Comparison of ENCODE assay signal across 13 cellular contexts in genomic region chr17:40517286-40517662, GRCh38. TPM values are rescaled to one million over a fixed set of nuclear protein-coding genes. Genes with fewer than 3 reads are reported as not detected.
DNase-seq lines count a peak whose midpoint lies in the region; ATAC-seq and TF ChIP-seq lines count a peak whose summit lies in the region.
"Had no signal": no experiment of that assay in that cellular context is flagged by ENCODE, and none has a peak within 500 bp of the region (broad histone marks: within the 10 kb centered on the region; RNA-seq: fewer than 3 reads in every experiment).

No MANE protein-coding gene starts in this region.

- H3K9me3 Mint-ChIP-seq in HFFc6 = no peaks in the 10 kb centered on the region
- peaks cover 4% of the 10 kb centered on the region for H3K9me3 Mint-ChIP-seq in activated T-helper 2 cell treated with anti-CD3 and anti-CD28 coated beads, Interferon-gamma antibody, Interleukin-2, Interleukin-4, amounts not matched to agents 10 μg/mL and 5 μg/mL and 100 μg/mL, durations not matched to agents 14 hours and 24 hours and 36 hours
- H3K9me3 Mint-ChIP-seq: neural progenitor cell had no signal

- peaks cover 11% of the 10 kb centered on the region for H3K9me3 ChIP-seq in BLaER1
- H3K9me3 ChIP-seq in mononuclear cell (ENCODE audit: low read depth, low read length) = no peaks in the 10 kb centered on the region
- H3K9me3 ChIP-seq: MG63 had no signal

- H3K4me3 ChIP-seq in BLaER1 (peak overlapping the region; percentile 71), mononuclear cell (ENCODE audit: low read length) (peak overlapping the region; percentile 17)
- H3K4me3 ChIP-seq: cardiac muscle cell, MG63, neural progenitor cell had no signal

- peak overlapping the region; percentile 93 for H3K4me2 ChIP-seq in BLaER1
- H3K4me2 ChIP-seq: neural progenitor cell had no signal

- H3K27me3 Mint-ChIP-seq in HFFc6 (ENCODE audit: insufficient read depth) = no peaks in the 10 kb centered on the region; the same call in 1 of the 2 replicates
- no peaks in the 10 kb centered on the region for H3K27me3 Mint-ChIP-seq in activated T-helper 2 cell treated with anti-CD3 and anti-CD28 coated beads, Interferon-gamma antibody, Interleukin-2, Interleukin-4, amounts not matched to agents 10 μg/mL and 5 μg/mL and 100 μg/mL, durations not matched to agents 14 hours and 24 hours and 36 hours (ENCODE audit: low read depth)

- peak overlapping the region; percentile 85 for H3K9ac ChIP-seq in BLaER1
- H3K9ac ChIP-seq: neural progenitor cell had no signal

- DNase-seq in HFFc6 (no peak), medulla oblongata (ENCODE audit: extremely low spot score) (no peak), GM10248 (ENCODE audit: extremely low spot score) (no peak), NCI-H524 treated with DMSO at 0.1 percent for 48 hours (lab: John Stamatoyannopoulos, UW) (no peak)
- DNase-seq in activated T-helper 2 cell treated with anti-CD3 and anti-CD28 coated beads, Interferon-gamma antibody, Interleukin-2, Interleukin-4, amounts not matched to agents 10 μg/mL and 5 μg/mL and 100 μg/mL, durations not matched to agents 14 hours and 24 hours and 36 hours (ENCODE audit: low spot score) = no peak
- DNase-seq: C1 segment of cervical spinal cord, MG63, NCI-H774 had no signal

- H4K20me1 ChIP-seq in BLaER1 = no peaks in the 10 kb centered on the region

- peaks cover 19% of the 10 kb centered on the region for H3K36me3 ChIP-seq in BLaER1
- H3K36me3 ChIP-seq: cardiac muscle cell, MG63, neural progenitor cell had no signal

- intact Hi-C loops in activated T-helper 2 cell treated with anti-CD3 and anti-CD28 coated beads, Interferon-gamma antibody, Interleukin-2, Interleukin-4, amounts not matched to agents 10 μg/mL and 5 μg/mL and 100 μg/mL, durations not matched to agents 14 hours and 24 hours and 36 hours (cut with micrococcal nuclease) = loop anchor here (5.0 kb wide), 1 partner anchor 100 kb away; the partner anchor contains the start of gene TOP2A

- ATAC-seq in HG02763 (IDR thresholded peaks at IDR 0.05; ENCODE audit: unreplicated experiment) = no peak

- peaks cover 66% of the 10 kb centered on the region for H3K4me1 Mint-ChIP-seq in HFFc6 (ENCODE audit: low read depth)
- peaks cover 66% of the 10 kb centered on the region for H3K4me1 Mint-ChIP-seq in activated T-helper 2 cell treated with anti-CD3 and anti-CD28 coated beads, Interferon-gamma antibody, Interleukin-2, Interleukin-4, amounts not matched to agents 10 μg/mL and 5 μg/mL and 100 μg/mL, durations not matched to agents 14 hours and 24 hours and 36 hours (ENCODE audit: low read depth)
- H3K4me1 Mint-ChIP-seq: neural progenitor cell had no signal

- H3K4me3 Mint-ChIP-seq in HFFc6 = peak overlapping the region; percentile 46; the same call in 1 of the 2 replicates
- peak overlapping the region; percentile 74 for H3K4me3 Mint-ChIP-seq in activated T-helper 2 cell treated with anti-CD3 and anti-CD28 coated beads, Interferon-gamma antibody, Interleukin-2, Interleukin-4, amounts not matched to agents 10 μg/mL and 5 μg/mL and 100 μg/mL, durations not matched to agents 14 hours and 24 hours and 36 hours (ENCODE audit: low read depth)
- H3K4me3 Mint-ChIP-seq: neural progenitor cell had no signal

- peak overlapping the region; percentile 96 for H3K27ac ChIP-seq in BLaER1
- H3K27ac ChIP-seq: cardiac muscle cell, neural progenitor cell had no signal

- CTCF ChIA-PET in GM10248 (lab: Yijun Ruan, JAX) = interaction anchor here (0.9 to 2.4 kb wide), 6 partner anchors 9 to 74 kb away, joined by 3 to 7 read pairs (median 4); partner anchors contain the start of gene IGFBP4

- H3K4me1 ChIP-seq in BLaER1 (peaks cover 98% of the 10 kb centered on the region), mononuclear cell (ENCODE audit: insufficient read depth, low read length) (peaks cover 55% of the 10 kb centered on the region)
- H3K4me1 ChIP-seq: neural progenitor cell had no signal

- no peaks in the 10 kb centered on the region for H3K36me3 Mint-ChIP-seq in HFFc6 (ENCODE audit: low read depth)
- peaks cover 21% of the 10 kb centered on the region for H3K36me3 Mint-ChIP-seq in activated T-helper 2 cell treated with anti-CD3 and anti-CD28 coated beads, Interferon-gamma antibody, Interleukin-2, Interleukin-4, amounts not matched to agents 10 μg/mL and 5 μg/mL and 100 μg/mL, durations not matched to agents 14 hours and 24 hours and 36 hours (ENCODE audit: low read depth)
- H3K36me3 Mint-ChIP-seq: neural progenitor cell had no signal

- H3K27ac Mint-ChIP-seq in HFFc6 = peak overlapping the region; percentile 74
- H3K27ac Mint-ChIP-seq in activated T-helper 2 cell treated with anti-CD3 and anti-CD28 coated beads, Interferon-gamma antibody, Interleukin-2, Interleukin-4, amounts not matched to agents 10 μg/mL and 5 μg/mL and 100 μg/mL, durations not matched to agents 14 hours and 24 hours and 36 hours = peak overlapping the region; percentile 88
- H3K27ac Mint-ChIP-seq: neural progenitor cell had no signal

- H3K27me3 ChIP-seq in BLaER1 (no peaks in the 10 kb centered on the region), mononuclear cell (ENCODE audit: insufficient read depth, low read length) (no peaks in the 10 kb centered on the region)
- H3K27me3 ChIP-seq: cardiac muscle cell, MG63, neural progenitor cell had no signal

- TF ChIP-seq CTCF in HFFc6 (IDR thresholded peaks at IDR 0.05) (no peak), GM10248 (IDR thresholded peaks at IDR 0.05; ENCODE audit: control extremely low read depth, extremely low read depth, low read depth, missing control alignments) (no peak)

- POLR2A ChIA-PET in GM10248 (lab: Yijun Ruan, JAX) = no interaction called here

RNA-seq across cellular contexts. Expression of gene TNS4, which starts 15.9 kb away (rescaled TPM):
- under 1 TPM in 1 of 6 experiments, not detected in 5; 0.17 TPM for total RNA-seq in HFFc6 (2021; fragmentation: NEBNext Ultra II Directional; extraction: Animal tissue kit (Norgen Biotek cat#: 25700))
- 8.7 and 9.0 TPM in 2 replicates for total RNA-seq in activated T-helper 2 cell treated with anti-CD3 and anti-CD28 coated beads, Interferon-gamma antibody, Interleukin-2, Interleukin-4, amounts not matched to agents 10 μg/mL and 5 μg/mL and 100 μg/mL, durations not matched to agents 14 hours and 24 hours and 36 hours
- 0.21 TPM for total RNA-seq in mononuclear cell
- total RNA-seq: cardiac muscle cell had no signal

RNA-seq across cellular contexts. Expression of gene CCR7, which starts 48.0 kb away (rescaled TPM):
- not detected for total RNA-seq in HFFc6 (2021; fragmentation: NEBNext Ultra II Directional; extraction: Animal tissue kit (Norgen Biotek cat#: 25700))
- total RNA-seq in activated T-helper 2 cell treated with anti-CD3 and anti-CD28 coated beads, Interferon-gamma antibody, Interleukin-2, Interleukin-4, amounts not matched to agents 10 μg/mL and 5 μg/mL and 100 μg/mL, durations not matched to agents 14 hours and 24 hours and 36 hours = 367 and 374 TPM in 2 replicates
- 131 TPM for total RNA-seq in mononuclear cell
- total RNA-seq: cardiac muscle cell had no signal

Comparison
In these comparisons a context has a peak if more than half of its experiments do, and no peak if none do; other contexts are left out.
1. RNA of gene CCR7, which starts 48.0 kb away (total RNA-seq): 367 to 374 TPM in activated T-helper 2 cell treated with anti-CD3 and anti-CD28 coated beads, Interferon-gamma antibody, Interleukin-2, Interleukin-4, amounts not matched to agents 10 μg/mL and 5 μg/mL and 100 μg/mL, durations not matched to agents 14 hours and 24 hours and 36 hours and 131 TPM in mononuclear cell (single experiment); not detected in HFFc6; every median in the first group is over 100 times any median in the second.